In genomic region chr19:1017115-1017905, GRCh38 we compare ENCODE assay signal across 1 cellular context.
TF ChIP-seq lines count a peak whose summit lies in the region.

No MANE protein-coding gene starts in this region.

TF ChIP-seq in endothelial cell of umbilical vein, 7 proteins besides CTCF, POLR2A, EP300 and RAD21:
- TF ChIP-seq POLR2AphosphoS5 (IDR thresholded peaks at IDR 0.05; ENCODE audit: insufficient read depth, low read depth, low read length) (no peak), JUN (IDR thresholded peaks at IDR 0.05; ENCODE audit: borderline replicate concordance, insufficient read depth, insufficient read length, low read depth) (no peak)
TF ChIP-seq in endothelial cell of umbilical vein: peak in this region for 0.
